ENCODE assay signal across 8 cellular contexts in genomic region chr1:41404308-41404755, GRCh38. TPM values are rescaled to one million over a fixed set of nuclear protein-coding genes. Genes with fewer than 3 reads are reported as not detected.
DNase-seq lines count a peak whose midpoint lies in the region; ATAC-seq and TF ChIP-seq lines count a peak whose summit lies in the region.

No MANE protein-coding gene starts in this region.

- POLR2A ChIA-PET in CD8-positive, alpha-beta T cell (lab: Charles Lee), result no interaction called here

- TF ChIP-seq CTCF in CD8-positive, alpha-beta T cell (IDR thresholded peaks at IDR 0.05), result no peak

- in situ Hi-C loops in SK-MEL-5 (cut with HindIII; ENCODE audit: low pct_unique_long_range_greater_than_20kb, low sequenced_read_pairs), result no loop called here

- no peaks in the 10 kb centered on the region for H3K27me3 ChIP-seq in CD8-positive, alpha-beta T cell (ENCODE audit: insufficient read depth, low read length)

- H3K9me3 Mint-ChIP-seq in CD8-positive, alpha-beta T cell, result no peaks in the 10 kb centered on the region

- no peaks in the 10 kb centered on the region for H3K9me3 ChIP-seq in CD8-positive, alpha-beta T cell (ENCODE audit: low read length)

- no peak overlapping the region for H3K27ac ChIP-seq in CD8-positive, alpha-beta T cell (ENCODE audit: low read depth, low read length)

- peak in 3 of 7 experiments; percentile 14 to 50 (median 29) for DNase-seq in CD8-positive, alpha-beta T cell
- DNase-seq in HT1080 (ENCODE audit: low read depth) (peak; percentile 76), SK-MEL-5 (ENCODE audit: low read depth, low spot score) (peak; percentile 7), left ventricle myocardium superior (no peak)
- no peak for DNase-seq in central memory CD4-positive, alpha-beta T cell

- no peak overlapping the region for H3K27ac Mint-ChIP-seq in CD8-positive, alpha-beta T cell

- no peaks in the 10 kb centered on the region for H3K36me3 ChIP-seq in CD8-positive, alpha-beta T cell (ENCODE audit: insufficient read depth, low read length)

- no peak overlapping the region for H3K4me3 ChIP-seq in CD8-positive, alpha-beta T cell (ENCODE audit: low read depth, low read length)

- ATAC-seq in CD8-positive, alpha-beta T cell, result peak; percentile 58
- ATAC-seq in left ventricle myocardium superior, result peak; percentile 45
- no peak for ATAC-seq in HG02642 (IDR thresholded peaks at IDR 0.05; ENCODE audit: poor library complexity, unreplicated experiment)
- no peak for ATAC-seq in HG03432 (IDR thresholded peaks at IDR 0.05; ENCODE audit: unreplicated experiment)
- no peak for ATAC-seq in HG03378 (IDR thresholded peaks at IDR 0.05; ENCODE audit: unreplicated experiment)

- intact Hi-C loops in CD8-positive, alpha-beta T cell (cut with DNase I, micrococcal nuclease), result no loop called here
- intact Hi-C loops in left ventricle myocardium superior (cut with micrococcal nuclease), result no loop called here

- H3K4me1 ChIP-seq in CD8-positive, alpha-beta T cell (ENCODE audit: insufficient read depth, low read length), result peaks cover 5% of the 10 kb centered on the region

- CTCF ChIA-PET in CD8-positive, alpha-beta T cell (lab: Charles Lee), result interaction anchor here (1.2 to 1.4 kb wide), 2 partner anchors 10 to 13 kb away, joined by 3 to 4 read pairs; no protein-coding TSS in a partner anchor

- H3K4me3 Mint-ChIP-seq in CD8-positive, alpha-beta T cell, result no peak overlapping the region

- peaks cover 31% of the 10 kb centered on the region for H3K27me3 Mint-ChIP-seq in CD8-positive, alpha-beta T cell (ENCODE audit: low read depth)

- no peaks in the 10 kb centered on the region for H3K4me1 Mint-ChIP-seq in CD8-positive, alpha-beta T cell (ENCODE audit: low read depth)

- H3K36me3 Mint-ChIP-seq in CD8-positive, alpha-beta T cell, result no peaks in the 10 kb centered on the region

RNA-seq across cellular contexts. Expression of gene FOXO6, which starts 43.1 kb away (rescaled TPM):
- 1 to 10 TPM; 1.4 to 1.7 TPM for total RNA-seq in CD8-positive, alpha-beta T cell
- 0.90 and 0.97 TPM in 2 replicates for total RNA-seq in HT1080 (2014; rRNA removed; shearing (Covaris generic))
- polyA plus RNA-seq in HT1080 (2015; cell fraction: cytosol; rRNA removed), result 0.29 and 0.62 TPM in 2 replicates
- polyA plus RNA-seq in HT1080 (2015; cell fraction: nucleus; rRNA removed), result 0.34 and 0.91 TPM in 2 replicates
- total RNA-seq in SK-MEL-5 (2014; rRNA removed; shearing (Covaris generic)), result 0.18 and 0.24 TPM in 2 replicates
- polyA plus RNA-seq in SK-MEL-5 (2015; cell fraction: cytosol; rRNA removed), result 1.2 and 1.3 TPM in 2 replicates
- polyA plus RNA-seq in SK-MEL-5 (2015; cell fraction: nucleus; rRNA removed), result not detected in 2 replicates
- 3.4 TPM for total RNA-seq in left ventricle myocardium superior

Comparison
In these comparisons a context has a peak if more than half of its experiments do, and no peak if none do; other contexts are left out.
1. ATAC-seq: peak in CD8-positive, alpha-beta T cell (single experiment) and left ventricle myocardium superior (single experiment); none in HG02642 (single experiment), HG03432 (single experiment) and HG03378 (single experiment).
2. DNase-seq: peak in HT1080 (single experiment) and SK-MEL-5 (single experiment); none in left ventricle myocardium superior (single experiment) and central memory CD4-positive, alpha-beta T cell (single experiment).